ENCODE assay signal across 17 cellular contexts in genomic region chr10:29961351-29961750, GRCh38.
DNase-seq lines count a peak whose midpoint lies in the region; FAIRE-seq and TF ChIP-seq lines count a peak whose summit lies in the region.
"Had no signal": no experiment of that assay in that cellular context is flagged by ENCODE, and none has a peak within 500 bp of the region (broad histone marks: within the 10 kb centered on the region; RNA-seq: fewer than 3 reads in every experiment).

No MANE protein-coding gene starts in this region.

- peaks cover 4% of the 10 kb centered on the region for H3K9me3 Mint-ChIP-seq in activated T-cell treated with anti-CD3 and anti-CD28 coated beads, Interleukin-2, amount 50 U/mL, for 24 hours
- H3K9me3 Mint-ChIP-seq: GM23338 had no signal

- H2BK12ac ChIP-seq in trophoblast cell (ENCODE audit: low read length): no peak overlapping the region

- H3K9ac ChIP-seq in trophoblast cell (ENCODE audit: low read length): no peak overlapping the region

- H3K79me2 ChIP-seq in trophoblast cell (ENCODE audit: control insufficient read depth, insufficient read depth, low read length, poor library complexity): no peaks in the 10 kb centered on the region

- no peak overlapping the region for H3K4me2 ChIP-seq in trophoblast cell (ENCODE audit: low read length)
- H3K4me2 ChIP-seq: GM23338 had no signal

- H3K36me3 Mint-ChIP-seq in activated T-cell treated with anti-CD3 and anti-CD28 coated beads, Interleukin-2, amount 50 U/mL, for 24 hours (ENCODE audit: low read depth): no peaks in the 10 kb centered on the region
- H3K36me3 Mint-ChIP-seq: CD4-positive, alpha-beta memory T cell had no signal

- no peak overlapping the region for H3K23ac ChIP-seq in trophoblast cell (ENCODE audit: low read length)

- no peak overlapping the region for H2AK5ac ChIP-seq in trophoblast cell (ENCODE audit: low read length)

- no peak overlapping the region for H2BK5ac ChIP-seq in trophoblast cell (ENCODE audit: low read depth, low read length, poor library complexity)

- no peaks in the 10 kb centered on the region for H3K36me3 ChIP-seq in trophoblast cell (ENCODE audit: control insufficient read depth in 1 of 2, insufficient read depth in 2 of 2, low read length in 2 of 2)
- no peaks in the 10 kb centered on the region for H3K36me3 ChIP-seq in adrenal gland (replicated peaks in 1 of 2)

- peak; percentile 62 for FAIRE-seq in HTR-8/SVneo (lab: Jason Lieb, UNC)
- FAIRE-seq: GM12892 had no signal

- no peak for TF ChIP-seq POLR2A in adrenal gland (IDR thresholded peaks at IDR 0.05)

- no peak overlapping the region for H4K8ac ChIP-seq in trophoblast cell (ENCODE audit: low read depth, low read length)

- no peak overlapping the region for H2BK120ac ChIP-seq in trophoblast cell (ENCODE audit: insufficient read depth, low read length, poor library complexity)

- H3K27me3 ChIP-seq in trophoblast cell (ENCODE audit: insufficient read depth, low read length) (no peaks in the 10 kb centered on the region), adrenal gland (no peaks in the 10 kb centered on the region)

- intact Hi-C loops in adrenal gland (cut with DNase I): no loop called here

- no peak overlapping the region for H4K12ac ChIP-seq in trophoblast cell (ENCODE audit: low read depth, low read length)

- WGBS in trophoblast cell (ENCODE audit: extremely low coverage, insufficient coverage, insufficient read length): no CpG with 5 or more reads among the region's 6 CpGs
- 83 to 92% (median 90%) methylated on average over 6 of the region's 6 CpGs for whole genome bisulfite sequencing in adrenal gland, 4 donors

- H3K14ac ChIP-seq in trophoblast cell (ENCODE audit: low read length): no peak overlapping the region

- H3K9me3 ChIP-seq in trophoblast cell (ENCODE audit: insufficient read depth, low read depth, low read length) (peaks cover under 1% of the 10 kb centered on the region), adrenal gland (replicated peaks in 1 of 3) (no peaks in the 10 kb centered on the region)

- H3K27ac ChIP-seq in trophoblast cell (ENCODE audit: low read depth, low read length): no peak overlapping the region
- no peak overlapping the region for H3K27ac ChIP-seq in adrenal gland

- H3K27ac Mint-ChIP-seq in activated T-cell treated with anti-CD3 and anti-CD28 coated beads, Interleukin-2, amount 50 U/mL, for 24 hours: no peak overlapping the region
- H3K27ac Mint-ChIP-seq: B cell; CD4-positive, alpha-beta memory T cell; GM23338; H9 had no signal

- H3K4me1 ChIP-seq in trophoblast cell (ENCODE audit: control insufficient read depth in 1 of 2, insufficient read depth in 2 of 2, low read length in 2 of 2) (no peaks in the 10 kb centered on the region), adrenal gland (replicated peaks in 1 of 2) (peaks cover 7 to 12% of the 10 kb centered on the region in 2 donors)

- H3K4me3 Mint-ChIP-seq in activated T-cell treated with anti-CD3 and anti-CD28 coated beads, Interleukin-2, amount 50 U/mL, for 24 hours: no peak overlapping the region
- H3K4me3 Mint-ChIP-seq: B cell; CD4-positive, alpha-beta memory T cell; GM23338; H9 had no signal

- H3K27me3 Mint-ChIP-seq in activated T-cell treated with anti-CD3 and anti-CD28 coated beads, Interleukin-2, amount 50 U/mL, for 24 hours: peaks cover 15% of the 10 kb centered on the region
- H3K27me3 Mint-ChIP-seq: B cell had no signal

- H3K18ac ChIP-seq in trophoblast cell (ENCODE audit: low read length): no peak overlapping the region

- H3K79me1 ChIP-seq in trophoblast cell (ENCODE audit: low read length): no peaks in the 10 kb centered on the region

- H4K91ac ChIP-seq in trophoblast cell (ENCODE audit: low read depth, low read length): no peak overlapping the region

- TF ChIP-seq CTCF in GM10266 (IDR thresholded peaks at IDR 0.05; ENCODE audit: control insufficient read depth, insufficient read depth, low read depth, missing control alignments) (no peak), adrenal gland (IDR thresholded peaks at IDR 0.05) (no peak)

- no peak overlapping the region for H3K4ac ChIP-seq in trophoblast cell (ENCODE audit: low read depth, low read length)

- DNase-seq in HTR-8/SVneo (ENCODE audit: insufficient read length, low spot score): no peak
- peak; percentile 7 for DNase-seq in islet precursor cell
- peak; percentile 80 to 83 for DNase-seq in trophoblast cell
- no peak for DNase-seq in GM10266 (ENCODE audit: extremely low spot score)
- DNase-seq in adrenal gland: no peak
- no peak for DNase-seq in activated T-cell treated with anti-CD3 and anti-CD28 coated beads, Interleukin-2, amount 50 U/mL, for 24 hours
- DNase-seq: C1 segment of cervical spinal cord; Calu3; CD4-positive, alpha-beta memory T cell; COR-L47; DMS53; DMS79 treated with DMSO at 0.1 percent for 48 hours; GF-D8; H9 had no signal

- H2AFZ ChIP-seq in trophoblast cell (ENCODE audit: insufficient read depth, low read length, poor library complexity): no peak overlapping the region
- H2AFZ ChIP-seq: GM23338 had no signal

- H3K4me3 ChIP-seq in trophoblast cell (ENCODE audit: low read depth, low read length): no peak overlapping the region
- H3K4me3 ChIP-seq in adrenal gland: no peak overlapping the region
- H3K4me3 ChIP-seq: GM23338 had no signal

- peaks cover 1% of the 10 kb centered on the region for H3K4me1 Mint-ChIP-seq in activated T-cell treated with anti-CD3 and anti-CD28 coated beads, Interleukin-2, amount 50 U/mL, for 24 hours (ENCODE audit: low read depth)
- H3K4me1 Mint-ChIP-seq: B cell; CD4-positive, alpha-beta memory T cell had no signal

Comparison
In these comparisons a context has a peak if more than half of its experiments do, and no peak if none do; other contexts are left out.
1. DNase-seq: peak in islet precursor cell (single experiment) and trophoblast cell (2 of 2); none in HTR-8/SVneo (single experiment), GM10266 (single experiment), adrenal gland (0 of 7) and activated T-cell treated with anti-CD3 and anti-CD28 coated beads, Interleukin-2, amount 50 U/mL, for 24 hours (single experiment).